19 cellular contexts compared by ENCODE assay signal in the genomic region with DNA sequence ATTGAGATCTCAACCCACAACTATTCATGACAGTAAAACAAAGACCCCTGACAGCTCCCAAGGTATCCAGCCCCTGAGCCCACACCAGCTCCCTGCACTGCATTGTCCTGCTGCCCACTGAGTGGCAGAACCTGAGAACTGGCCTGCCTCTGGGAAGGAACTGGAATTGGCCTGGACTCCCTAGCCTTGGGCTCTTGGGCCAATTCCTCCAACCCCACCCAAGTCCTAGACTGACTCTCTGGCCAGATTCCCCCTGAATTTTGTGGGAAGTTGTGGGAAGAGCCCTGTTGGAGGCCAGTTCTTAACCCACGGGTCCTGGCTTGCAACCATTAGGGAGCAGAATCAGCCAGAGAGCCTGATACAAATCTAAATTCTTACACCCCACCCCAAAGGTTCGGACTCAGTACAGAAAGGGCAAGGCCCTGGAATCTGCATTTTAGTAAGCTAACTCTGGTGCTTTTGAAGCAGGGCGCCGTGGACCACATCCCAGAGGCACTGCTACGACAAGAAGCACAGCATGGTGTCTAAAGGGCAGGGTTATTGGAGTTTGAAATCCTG.
"Had no signal": no experiment of that assay in that cellular context is flagged by ENCODE, and none has a peak within 500 bp of the region (broad histone marks: within the 10 kb centered on the region; RNA-seq: fewer than 3 reads in every experiment).

No MANE protein-coding gene starts in this region.

- H3K4me3 ChIP-seq: ovary, tibial artery, upper lobe of right lung had no signal

- H3K27me3 ChIP-seq: neutrophil, ovary, upper lobe of right lung had no signal

- DNase-seq: cerebellar nuclear complex; effector memory CD8-positive, alpha-beta T cell; foreskin melanocyte; head of caudate nucleus; hippocampal formation; kidney glomerular epithelial cell; mesendoderm; naive thymus-derived CD4-positive, alpha-beta T cell; ovary; right cardiac atrium; stimulated activated CD4-positive, alpha-beta T cell treated with anti-CD3 and anti-CD28 coated beads, Interleukin-4, amount 100 ng/mL, for 1 hour; stimulated activated CD8-positive, alpha-beta memory T cell treated with anti-CD3 and anti-CD28 coated beads, Interleukin-4, amount 100 ng/mL, for 48 hours; stimulated activated naive CD8-positive, alpha-beta T cell treated with anti-CD3 and anti-CD28 coated beads, Interleukin-15, Interleukin-2, amounts not matched to agents 100 U/mL and 50 U/mL, for 24 hours; tibial artery; upper lobe of right lung had no signal

- H3K9me3 ChIP-seq: neutrophil, ovary, tibial artery, upper lobe of right lung had no signal

- H3K36me3 Mint-ChIP-seq: naive thymus-derived CD4-positive, alpha-beta T cell; stimulated activated effector memory CD8-positive, alpha-beta T cell treated with anti-CD3 and anti-CD28 coated beads, Interleukin-12 subunit alpha, Interleukin-12 subunit beta, amount 100 ng/mL, for 72 hours had no signal

- H3K9me3 Mint-ChIP-seq: dendritic cell treated with granulocyte-macrophage colony-stimulating factor and Interleukin-4, amounts not matched to agents 40 ng/mL and 50 ng/mL, for 4 days; effector memory CD8-positive, alpha-beta T cell; stimulated activated effector memory CD8-positive, alpha-beta T cell treated with anti-CD3 and anti-CD28 coated beads, Interleukin-12 subunit alpha, Interleukin-12 subunit beta, amount 100 ng/mL, for 72 hours had no signal

- H3K4me3 Mint-ChIP-seq: dendritic cell treated with granulocyte-macrophage colony-stimulating factor and Interleukin-4, amounts not matched to agents 40 ng/mL and 50 ng/mL, for 4 days; effector memory CD8-positive, alpha-beta T cell; naive thymus-derived CD4-positive, alpha-beta T cell; stimulated activated effector memory CD8-positive, alpha-beta T cell treated with anti-CD3 and anti-CD28 coated beads, Interleukin-12 subunit alpha, Interleukin-12 subunit beta, amount 100 ng/mL, for 72 hours had no signal

- H3K36me3 ChIP-seq: neutrophil, ovary, tibial artery, upper lobe of right lung had no signal

- H3K4me1 Mint-ChIP-seq: naive thymus-derived CD4-positive, alpha-beta T cell; stimulated activated effector memory CD8-positive, alpha-beta T cell treated with anti-CD3 and anti-CD28 coated beads, Interleukin-12 subunit alpha, Interleukin-12 subunit beta, amount 100 ng/mL, for 72 hours had no signal

- H3K27ac ChIP-seq: neutrophil, ovary, tibial artery, upper lobe of right lung had no signal

- H3K4me1 ChIP-seq: tibial artery, upper lobe of right lung had no signal

- H3K27ac Mint-ChIP-seq: dendritic cell treated with granulocyte-macrophage colony-stimulating factor and Interleukin-4, amounts not matched to agents 40 ng/mL and 50 ng/mL, for 4 days; effector memory CD8-positive, alpha-beta T cell; naive thymus-derived CD4-positive, alpha-beta T cell; progenitor cell of endocrine pancreas; stimulated activated effector memory CD8-positive, alpha-beta T cell treated with anti-CD3 and anti-CD28 coated beads, Interleukin-12 subunit alpha, Interleukin-12 subunit beta, amount 100 ng/mL, for 72 hours had no signal

- H3K27me3 Mint-ChIP-seq: dendritic cell treated with granulocyte-macrophage colony-stimulating factor and Interleukin-4, amounts not matched to agents 40 ng/mL and 50 ng/mL, for 4 days had no signal
